22 cellular contexts compared by ENCODE assay signal in the genomic region with DNA sequence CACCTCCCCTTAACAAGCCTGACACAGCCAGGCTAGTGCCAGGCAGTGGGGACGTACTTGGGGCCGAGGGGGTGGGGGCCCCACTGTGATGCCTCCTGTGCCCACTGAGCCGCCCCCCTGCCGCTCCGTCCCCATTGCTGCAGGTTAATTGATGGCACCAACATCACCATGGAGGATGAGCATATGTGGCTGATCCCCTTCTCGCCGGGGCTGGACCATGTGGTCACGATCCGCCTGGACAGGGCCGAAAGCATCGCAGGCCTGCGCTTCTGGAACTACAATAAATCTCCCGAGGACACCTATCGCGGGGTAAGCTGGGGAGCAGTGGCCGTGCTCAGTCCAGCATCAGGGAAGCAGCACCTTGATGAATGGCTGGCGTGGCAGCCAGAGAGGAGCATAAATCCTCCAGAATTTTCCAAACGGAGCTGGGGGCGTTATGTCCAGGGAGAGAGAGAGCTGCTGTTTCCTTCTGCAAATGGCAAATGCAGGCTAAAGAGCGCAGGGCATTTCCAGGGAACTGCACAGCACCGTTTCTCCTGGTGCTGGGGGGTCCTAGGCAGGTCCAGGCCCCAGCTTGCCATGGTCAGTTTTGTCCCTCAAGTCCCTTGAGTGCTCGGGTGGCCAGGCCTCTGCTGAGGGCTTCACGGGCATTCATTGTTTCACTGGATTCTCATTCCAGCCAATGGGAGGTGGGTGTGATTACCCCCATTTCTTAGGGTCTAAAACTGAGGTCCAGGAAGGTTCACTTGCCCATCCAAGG.
DNase-seq lines count a peak whose midpoint lies in the region; ATAC-seq and TF ChIP-seq lines count a peak whose summit lies in the region.
"Had no signal": no experiment of that assay in that cellular context is flagged by ENCODE, and none has a peak within 500 bp of the region (broad histone marks: within the 10 kb centered on the region; RNA-seq: fewer than 3 reads in every experiment).

No MANE protein-coding gene starts in this region.

- H3K4me3 Mint-ChIP-seq in chondrocyte (ENCODE audit: unreplicated experiment), result no peak overlapping the region
- H3K4me3 Mint-ChIP-seq: CD14-positive monocyte; CD4-positive, alpha-beta T cell; CD8-positive, alpha-beta memory T cell; GM23338; HFFc6 had no signal

- H3K36me3 Mint-ChIP-seq in chondrocyte (ENCODE audit: low read depth), result peaks cover 15% of the 10 kb centered on the region

- H3K36me3 ChIP-seq in lower lobe of right lung (peaks cover 66% of the 10 kb centered on the region), neuronal stem cell (replicated peaks in 1 of 2; ENCODE audit: control insufficient read depth in 2 of 2, insufficient read depth in 2 of 2, low read length in 2 of 2) (peaks cover 12 to 65% of the 10 kb centered on the region in 2 donors), spleen (peaks cover 0 to 100% (median 67%) of the 10 kb centered on the region in 6 donors)
- H3K36me3 ChIP-seq: BE2C, HAP-1 had no signal

- H3K4me1 ChIP-seq in lower lobe of right lung, result no peaks in the 10 kb centered on the region
- no peaks in the 10 kb centered on the region for H3K4me1 ChIP-seq in neuronal stem cell (ENCODE audit: control insufficient read depth in 2 of 2, insufficient read depth in 1 of 2, low read depth in 1 of 2, low read length in 2 of 2)
- no peaks in the 10 kb centered on the region for H3K4me1 ChIP-seq in spleen
- H3K4me1 ChIP-seq: A549, BE2C, HAP-1 had no signal

- no peak overlapping the region for H3K4me3 ChIP-seq in lower lobe of right lung
- H3K4me3 ChIP-seq in neuronal stem cell (ENCODE audit: low read length in 2 of 2), result peak overlapping the region in 1 of 2 donors; percentile 44
- no peak overlapping the region for H3K4me3 ChIP-seq in spleen
- H3K4me3 ChIP-seq: A549; BLaER1 treated with 17β-estradiol and CSF1 and Interleukin-3, amounts not matched to agents 10 nM and 100 nM; GM23338; HAP-1 had no signal

- WGBS in neuronal stem cell (ENCODE audit: extremely low coverage in 2 of 2, insufficient read length in 2 of 2, insufficient replicate concordance in 1 of 2), 2 donors, result no CpG with 5 or more reads among the region's 23 CpGs
- 93 to 97% (median 94%) methylated on average over 20 to 23 of the region's 23 CpGs for WGBS in spleen, 5 donors

- no peak overlapping the region for H4K91ac ChIP-seq in neuronal stem cell (ENCODE audit: low read depth, low read length, poor library complexity)

- H3K27me3 Mint-ChIP-seq in chondrocyte (ENCODE audit: low read depth), result no peaks in the 10 kb centered on the region
- H3K27me3 Mint-ChIP-seq: CD4-positive, alpha-beta T cell; CD8-positive, alpha-beta memory T cell had no signal

- H2BK5ac ChIP-seq in neuronal stem cell (ENCODE audit: low read length), result no peak overlapping the region

- DNase-seq in chondrocyte (ENCODE audit: low spot score) (peak; percentile 84), lower lobe of right lung (peak; percentile 28), neuronal stem cell (ENCODE audit: low spot score) (no peak), spleen (peak; percentile 54)
- DNase-seq in activated CD4-positive, alpha-beta T cell treated with anti-CD3 and anti-CD28 coated beads, Interleukin-2, amount 50 U/mL, for 48 hours, result no peak
- DNase-seq: 8988T; ACHN; AML-193; BE2C; CD4-positive, alpha-beta T cell; CD8-positive, alpha-beta memory T cell; DMS153; DND-41; HFFc6 had no signal

- peak overlapping the region; percentile 40 for H3K23ac ChIP-seq in neuronal stem cell (ENCODE audit: low read depth, low read length, poor library complexity)

- H2BK12ac ChIP-seq in neuronal stem cell (ENCODE audit: low read length), result no peak overlapping the region

- H2AFZ ChIP-seq in neuronal stem cell (ENCODE audit: low read length), result no peak overlapping the region
- H2AFZ ChIP-seq: GM23338 had no signal

- H3K27ac Mint-ChIP-seq in chondrocyte (ENCODE audit: unreplicated experiment), result no peak overlapping the region
- H3K27ac Mint-ChIP-seq: CD4-positive, alpha-beta T cell; GM23338; HFFc6 had no signal

- H3K27me3 ChIP-seq in lower lobe of right lung (ENCODE audit: low read depth) (no peaks in the 10 kb centered on the region), neuronal stem cell (ENCODE audit: control insufficient read depth in 3 of 3, insufficient read depth in 3 of 3, low read depth in 1 of 3, low read length in 3 of 3) (no peaks in the 10 kb centered on the region), spleen (replicated peaks in 1 of 7) (no peaks in the 10 kb centered on the region)
- H3K27me3 ChIP-seq: BE2C; BLaER1 treated with 17β-estradiol and CSF1 and Interleukin-3, amounts not matched to agents 10 nM and 100 nM had no signal

- no peak overlapping the region for H3K18ac ChIP-seq in neuronal stem cell (ENCODE audit: low read length)

- H3K9me3 ChIP-seq in lower lobe of right lung (no peaks in the 10 kb centered on the region), neuronal stem cell (replicated peaks in 1 of 2; ENCODE audit: control insufficient read depth in 2 of 2, insufficient read depth in 1 of 2, low read depth in 1 of 2, low read length in 2 of 2) (peaks cover 2 to 20% of the 10 kb centered on the region in 2 donors), spleen (peaks cover 0 to 14% (median 10%) of the 10 kb centered on the region in 8 donors)
- H3K9me3 ChIP-seq: BE2C, HAP-1 had no signal

- H3K9ac ChIP-seq in neuronal stem cell (ENCODE audit: low read depth, low read length, poor library complexity), result no peak overlapping the region
- H3K9ac ChIP-seq: BLaER1 treated with 17β-estradiol and CSF1 and Interleukin-3, amounts not matched to agents 10 nM and 100 nM had no signal

- no peak overlapping the region for H3K4me2 ChIP-seq in neuronal stem cell (ENCODE audit: insufficient read depth, low read length, poor library complexity, severe bottlenecking)
- H3K4me2 ChIP-seq: A549, GM23338 had no signal

- H3K14ac ChIP-seq in neuronal stem cell (ENCODE audit: low read length), result no peak overlapping the region

- H3K79me1 ChIP-seq in neuronal stem cell (ENCODE audit: low read depth, low read length), result no peaks in the 10 kb centered on the region

- H2BK120ac ChIP-seq in neuronal stem cell (ENCODE audit: low read depth, low read length), result no peak overlapping the region

- H3K4ac ChIP-seq in neuronal stem cell (ENCODE audit: low read length), result no peak overlapping the region

- intact Hi-C loops in lower lobe of right lung (cut with DNase I) (no loop called here), spleen (cut with DNase I; ENCODE audit: low total_unique reads) (no loop called here)

- no peak overlapping the region for H2AK5ac ChIP-seq in neuronal stem cell (ENCODE audit: low read depth, low read length)

- no peak for TF ChIP-seq POLR2A in spleen (IDR thresholded peaks at IDR 0.05)

- peaks cover 10% of the 10 kb centered on the region for H3K9me3 Mint-ChIP-seq in chondrocyte (ENCODE audit: low read depth)
- H3K9me3 Mint-ChIP-seq: CD4-positive, alpha-beta T cell; CD8-positive, alpha-beta memory T cell had no signal

- ATAC-seq in lower lobe of right lung, result no peak
- no peak for ATAC-seq in GM18502 (IDR thresholded peaks at IDR 0.05; ENCODE audit: poor library complexity, unreplicated experiment)
- no peak for ATAC-seq in HG02642 (IDR thresholded peaks at IDR 0.05; ENCODE audit: poor library complexity, unreplicated experiment)
- no peak for ATAC-seq in HG02763 (IDR thresholded peaks at IDR 0.05; ENCODE audit: unreplicated experiment)
- ATAC-seq: A549, GM23338 had no signal

- TF ChIP-seq CTCF in chondrocyte (IDR thresholded peaks at IDR 0.05) (no peak), lower lobe of right lung (IDR thresholded peaks at IDR 0.05) (no peak), spleen (IDR thresholded peaks at IDR 0.05 in 8 of 11, conservative IDR thresholded peaks at IDR 0.05 in 3 of 11) (no peak)

- H3K27ac ChIP-seq in lower lobe of right lung, result no peak overlapping the region
- no peak overlapping the region for H3K27ac ChIP-seq in neuronal stem cell (replicated peaks; ENCODE audit: low read length)
- no peak overlapping the region for H3K27ac ChIP-seq in spleen
- H3K27ac ChIP-seq: A549 had no signal

- no peak overlapping the region for H4K8ac ChIP-seq in neuronal stem cell (ENCODE audit: low read depth, low read length)

- H3K4me1 Mint-ChIP-seq in chondrocyte (ENCODE audit: low read depth), result peaks cover 26% of the 10 kb centered on the region
- H3K4me1 Mint-ChIP-seq: CD14-positive monocyte; CD8-positive, alpha-beta memory T cell had no signal

- no peak overlapping the region for H2BK15ac ChIP-seq in neuronal stem cell (ENCODE audit: low read length)

Comparison
In these comparisons a context has a peak if more than half of its experiments do, and no peak if none do; other contexts are left out.
1. DNase-seq: peak in chondrocyte (single experiment), lower lobe of right lung (single experiment) and spleen (single experiment); none in neuronal stem cell (single experiment) and activated CD4-positive, alpha-beta T cell treated with anti-CD3 and anti-CD28 coated beads, Interleukin-2, amount 50 U/mL, for 48 hours (0 of 2).